In genomic region chr2:54638774-54639187, GRCh38 we compare ENCODE assay signal across 1 cellular context.
TF ChIP-seq lines count a peak whose summit lies in the region.

No MANE protein-coding gene starts in this region.

TF ChIP-seq in HCT116, 20 proteins besides CTCF, POLR2A, EP300 and RAD21 (continued from another document):
- no peak for TF ChIP-seq REST (IDR thresholded peaks at IDR 0.05; ENCODE audit: low read depth)
- no peak for TF ChIP-seq SIN3A (IDR thresholded peaks at IDR 0.05; ENCODE audit: low read depth)
- TF ChIP-seq CEBPB (IDR thresholded peaks at IDR 0.05; ENCODE audit: low read depth), result no peak
